5 cellular contexts compared by ENCODE assay signal in the genomic region with DNA sequence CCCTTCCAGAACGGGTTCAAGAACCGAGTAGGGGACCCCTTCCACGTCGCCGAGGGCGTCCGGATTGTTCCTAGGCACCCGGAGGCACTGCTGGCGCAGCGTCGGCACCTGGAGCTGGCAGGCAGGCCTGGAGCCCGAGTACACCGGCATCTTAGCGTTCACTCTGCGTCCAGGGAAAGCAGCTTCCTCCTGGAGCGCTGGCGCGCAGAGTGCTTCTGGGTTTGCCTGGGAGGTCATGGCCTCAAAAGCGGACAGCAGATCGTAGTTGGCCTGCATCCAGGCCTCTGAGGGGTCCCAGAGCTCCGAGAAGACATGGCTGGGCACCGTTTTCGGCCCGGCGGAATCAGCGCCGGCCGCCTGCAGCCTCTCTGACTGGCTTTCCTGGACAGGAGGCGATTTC. TPM values are rescaled to one million over a fixed set of nuclear protein-coding genes. Genes with fewer than 3 reads are reported as not detected.
"Had no signal": no experiment of that assay in that cellular context is flagged by ENCODE, and none has a peak within 500 bp of the region (broad histone marks: within the 10 kb centered on the region; RNA-seq: fewer than 3 reads in every experiment).

No MANE protein-coding gene starts in this region.

RNA-seq across cellular contexts. Expression of a gene that starts 12.6 kb away (rescaled TPM):
- total RNA-seq: K562, M059J, SK-MEL-5 had no signal
- polyA plus RNA-seq: IgD-negative memory B cell, K562, SK-N-SH had no signal
